ENCODE assay signal across 8 cellular contexts in the genomic region with DNA sequence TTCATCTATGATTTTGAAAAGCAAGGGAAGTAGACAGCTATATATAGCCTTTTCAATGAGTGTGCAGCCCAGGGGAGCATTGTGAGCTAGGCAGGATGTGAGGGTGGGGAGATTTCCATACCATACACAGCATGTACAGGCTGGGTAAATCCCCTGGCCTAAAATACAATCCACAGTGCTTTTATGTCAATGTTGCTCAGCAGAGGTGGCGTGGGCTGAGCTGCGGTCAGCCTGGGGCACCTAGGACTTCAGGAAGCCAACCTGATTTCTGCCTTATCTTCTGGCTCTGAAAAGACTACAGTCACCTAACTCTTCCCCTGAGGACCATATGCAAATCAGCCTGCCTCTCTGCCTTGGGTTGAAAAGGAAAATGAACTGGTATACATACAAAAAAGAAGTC. TPM values are rescaled to one million over a fixed set of nuclear protein-coding genes. Genes with fewer than 3 reads are reported as not detected.
DNase-seq lines count a peak whose midpoint lies in the region; ATAC-seq and TF ChIP-seq lines count a peak whose summit lies in the region.

No MANE protein-coding gene starts in this region.

- DNase-seq in GM06990 (ENCODE audit: extremely low read depth, insufficient read length) (peak; percentile 82), DMS 273 (lab: John Stamatoyannopoulos, UW; ENCODE audit: unreplicated experiment) (no peak), H7 (no peak), retina (no peak)
- DNase-seq in activated naive CD8-positive, alpha-beta T cell treated with anti-CD3 and anti-CD28 coated beads, Interleukin-2, amount 50 U/mL, for 16 hours (ENCODE audit: low read depth, low spot score): peak; percentile 76

- H3K9ac ChIP-seq in SU-DHL-6 (ENCODE audit: low read length): peak overlapping the region; percentile 23; the same call in 1 of the 2 replicates

- H3K9me2 ChIP-seq in SU-DHL-6 (replicated peaks; ENCODE audit: insufficient read depth, low read length): no peaks in the 10 kb centered on the region

- H3K36me3 Mint-ChIP-seq in stimulated activated memory B cell treated with anti-CD40 and anti-IgM and Interleukin-4, amounts not matched to agents 10 μg/mL and 1 μg/mL and 100 μg/mL, for 72 hours: peaks cover 11% of the 10 kb centered on the region

- no peaks in the 10 kb centered on the region; the same call in 1 of the 2 replicates for H3K9me3 ChIP-seq in SU-DHL-6 (ENCODE audit: insufficient read depth, low read length)

- no peaks in the 10 kb centered on the region for H3K27me3 Mint-ChIP-seq in stimulated activated memory B cell treated with anti-CD40 and anti-IgM and Interleukin-4, amounts not matched to agents 10 μg/mL and 1 μg/mL and 100 μg/mL, for 72 hours

- H3F3A ChIP-seq in SU-DHL-6 (ENCODE audit: insufficient read depth): peaks cover 10% of the 10 kb centered on the region; the same call in 1 of the 2 replicates

- H3K4me3 ChIP-seq in GM06990 (replicated peaks; ENCODE audit: low read depth, low read length) (peak overlapping the region; percentile 15), SU-DHL-6 (ENCODE audit: insufficient read depth, low read length, poor library complexity, severe bottlenecking) (peak overlapping the region; percentile 21), H7 (ENCODE audit: insufficient read depth, low read depth, low read length) (no peak overlapping the region)

- ATAC-seq in HG02571 (IDR thresholded peaks at IDR 0.05; ENCODE audit: unreplicated experiment): peak; percentile 99
- peak; percentile 99 for ATAC-seq in stimulated activated memory B cell treated with anti-CD40 and anti-IgM and Interleukin-4, amounts not matched to agents 10 μg/mL and 1 μg/mL and 100 μg/mL, for 72 hours

- H3K4me1 Mint-ChIP-seq in stimulated activated memory B cell treated with anti-CD40 and anti-IgM and Interleukin-4, amounts not matched to agents 10 μg/mL and 1 μg/mL and 100 μg/mL, for 72 hours: peaks cover 27% of the 10 kb centered on the region

- no peaks in the 10 kb centered on the region for H3K36me3 ChIP-seq in GM06990 (ENCODE audit: control insufficient read depth, insufficient read depth, low read length)
- no peaks in the 10 kb centered on the region for H3K36me3 ChIP-seq in SU-DHL-6 (ENCODE audit: low read length)
- H3K36me3 ChIP-seq in H7 (replicated peaks; ENCODE audit: control insufficient read depth, insufficient read depth, low read length): no peaks in the 10 kb centered on the region

- peak overlapping the region; percentile 81 for H2AFZ ChIP-seq in SU-DHL-6 (ENCODE audit: low read depth, low read length, severe bottlenecking)

- H3K27ac ChIP-seq in SU-DHL-6 (ENCODE audit: low read depth, low read length): peak overlapping the region; percentile 79

- no peaks in the 10 kb centered on the region for H4K20me1 ChIP-seq in SU-DHL-6 (ENCODE audit: low read depth, low read length)

- H3K27me3 ChIP-seq in GM06990 (replicated peaks; ENCODE audit: control insufficient read depth, insufficient read depth, low read length) (no peaks in the 10 kb centered on the region), SU-DHL-6 (ENCODE audit: low read length) (no peaks in the 10 kb centered on the region), H7 (ENCODE audit: control insufficient read depth, insufficient read depth, low read length) (no peaks in the 10 kb centered on the region)

- no peak for TF ChIP-seq CTCF in GM06990 (IDR thresholded peaks at IDR 0.05; ENCODE audit: insufficient read depth, low read length, poor library complexity, severe bottlenecking)
- TF ChIP-seq CTCF in SU-DHL-6 (IDR thresholded peaks at IDR 0.05; ENCODE audit: insufficient read depth, low read length, poor library complexity, severe bottlenecking): no peak

- peaks cover 6% of the 10 kb centered on the region for H3K9me3 Mint-ChIP-seq in stimulated activated memory B cell treated with anti-CD40 and anti-IgM and Interleukin-4, amounts not matched to agents 10 μg/mL and 1 μg/mL and 100 μg/mL, for 72 hours

- peak overlapping the region; percentile 63 for H3K4me3 Mint-ChIP-seq in stimulated activated memory B cell treated with anti-CD40 and anti-IgM and Interleukin-4, amounts not matched to agents 10 μg/mL and 1 μg/mL and 100 μg/mL, for 72 hours

- H3K4me2 ChIP-seq in SU-DHL-6 (ENCODE audit: low read depth, low read length, poor library complexity, severe bottlenecking): peak overlapping the region; percentile 56

- H3K27ac Mint-ChIP-seq in stimulated activated memory B cell treated with anti-CD40 and anti-IgM and Interleukin-4, amounts not matched to agents 10 μg/mL and 1 μg/mL and 100 μg/mL, for 72 hours: peak overlapping the region; percentile 73

- no peaks in the 10 kb centered on the region for H3K79me2 ChIP-seq in SU-DHL-6 (ENCODE audit: insufficient read depth, low read length)

RNA-seq across cellular contexts. Expression of gene GARIN3, which starts 6.3 kb away (rescaled TPM):
- not detected in 2 replicates for total RNA-seq in H7 (2014; rRNA removed; shearing (Covaris generic))

RNA-seq across cellular contexts. Expression of gene ITK, which starts 8.2 kb away (rescaled TPM):
- total RNA-seq in H7 (2014; rRNA removed; shearing (Covaris generic)): 0.03 and 0.15 TPM in 2 replicates

RNA-seq across cellular contexts. Expression of gene MED7, which starts 29.7 kb away (rescaled TPM):
- 9.3 and 11.7 TPM in 2 replicates for total RNA-seq in H7 (2014; rRNA removed; shearing (Covaris generic))

Comparison
In these comparisons a context has a peak if more than half of its experiments do, and no peak if none do; other contexts are left out.
1. DNase-seq: peak in GM06990 (single experiment) and activated naive CD8-positive, alpha-beta T cell treated with anti-CD3 and anti-CD28 coated beads, Interleukin-2, amount 50 U/mL, for 16 hours (single experiment); none in DMS 273 (single experiment), H7 (single experiment) and retina (single experiment).